Comparison of ENCODE assay signal across 8 cellular contexts in the genomic region with DNA sequence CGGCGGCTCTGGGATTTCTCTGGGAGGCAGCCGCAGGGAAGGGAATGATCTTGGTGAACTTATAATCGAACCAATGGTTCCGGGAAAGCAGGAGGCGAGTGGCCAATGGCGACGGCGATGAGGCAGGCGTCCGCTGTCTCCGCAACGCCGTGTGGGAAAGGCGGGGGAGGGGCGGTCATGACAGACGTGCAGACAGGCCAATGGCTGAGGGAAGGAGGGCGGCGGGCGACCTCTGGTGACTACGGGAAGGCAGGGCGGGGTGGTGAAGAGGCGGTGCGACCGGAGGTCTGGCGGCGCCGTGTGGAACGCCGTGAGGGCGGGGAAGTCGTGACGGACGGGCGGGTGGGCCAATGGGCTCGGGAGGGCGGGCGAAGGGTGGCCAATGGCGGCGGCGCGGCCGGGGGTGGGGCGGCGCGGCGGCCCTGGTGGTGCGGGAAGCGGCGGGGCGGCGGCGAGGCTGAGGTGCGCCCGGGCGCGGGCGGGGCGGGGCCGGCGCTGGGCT.
DNase-seq lines count a peak whose midpoint lies in the region; ATAC-seq lines count a peak whose summit lies in the region.

A gene with protein sequence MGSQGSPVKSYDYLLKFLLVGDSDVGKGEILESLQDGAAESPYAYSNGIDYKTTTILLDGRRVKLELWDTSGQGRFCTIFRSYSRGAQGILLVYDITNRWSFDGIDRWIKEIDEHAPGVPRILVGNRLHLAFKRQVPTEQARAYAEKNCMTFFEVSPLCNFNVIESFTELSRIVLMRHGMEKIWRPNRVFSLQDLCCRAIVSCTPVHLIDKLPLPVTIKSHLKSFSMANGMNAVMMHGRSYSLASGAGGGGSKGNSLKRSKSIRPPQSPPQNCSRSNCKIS (plus strand): TSS at position 409 of the 502 bp plus-strand sequence. CDS start 226 bp downstream, outside the sequence.

- DNase-seq in AG20443 (ENCODE audit: low spot score), result peak; percentile 98
- DNase-seq in NCI-H345 treated with DMSO at 0.1 percent for 48 hours (lab: John Stamatoyannopoulos, UW; ENCODE audit: unreplicated experiment), result peak; percentile 81
- peak; percentile 97 for DNase-seq in activated CD4-positive, CD25-positive, alpha-beta regulatory T cell treated with anti-CD3 and anti-CD28 coated beads, Interleukin-2, amount 50 U/mL, for 16 hours (ENCODE audit: low read depth, low spot score)
- DNase-seq in central memory CD4-positive, alpha-beta T cell, result peak; percentile 99
- peak; percentile 99 for DNase-seq in islet precursor cell
- DNase-seq in stimulated activated CD4-positive, alpha-beta T cell treated with anti-CD3 and anti-CD28 coated beads, Interleukin-12 subunit alpha, Interleukin-12 subunit beta, amount 100 ng/mL, for 4 hours, result peak; percentile 99

- ATAC-seq in GM19025 (IDR thresholded peaks at IDR 0.05; ENCODE audit: low read depth, unreplicated experiment) (peak; percentile 69), HG03342 (IDR thresholded peaks at IDR 0.05; ENCODE audit: unreplicated experiment) (peak; percentile 76)

Comparison
In these comparisons a context has a peak if more than half of its experiments do, and no peak if none do; other contexts are left out.
1. Peak in every context shown above with its lines: DNase-seq and ATAC-seq.